ENCODE assay signal across 8 cellular contexts in the genomic region with DNA sequence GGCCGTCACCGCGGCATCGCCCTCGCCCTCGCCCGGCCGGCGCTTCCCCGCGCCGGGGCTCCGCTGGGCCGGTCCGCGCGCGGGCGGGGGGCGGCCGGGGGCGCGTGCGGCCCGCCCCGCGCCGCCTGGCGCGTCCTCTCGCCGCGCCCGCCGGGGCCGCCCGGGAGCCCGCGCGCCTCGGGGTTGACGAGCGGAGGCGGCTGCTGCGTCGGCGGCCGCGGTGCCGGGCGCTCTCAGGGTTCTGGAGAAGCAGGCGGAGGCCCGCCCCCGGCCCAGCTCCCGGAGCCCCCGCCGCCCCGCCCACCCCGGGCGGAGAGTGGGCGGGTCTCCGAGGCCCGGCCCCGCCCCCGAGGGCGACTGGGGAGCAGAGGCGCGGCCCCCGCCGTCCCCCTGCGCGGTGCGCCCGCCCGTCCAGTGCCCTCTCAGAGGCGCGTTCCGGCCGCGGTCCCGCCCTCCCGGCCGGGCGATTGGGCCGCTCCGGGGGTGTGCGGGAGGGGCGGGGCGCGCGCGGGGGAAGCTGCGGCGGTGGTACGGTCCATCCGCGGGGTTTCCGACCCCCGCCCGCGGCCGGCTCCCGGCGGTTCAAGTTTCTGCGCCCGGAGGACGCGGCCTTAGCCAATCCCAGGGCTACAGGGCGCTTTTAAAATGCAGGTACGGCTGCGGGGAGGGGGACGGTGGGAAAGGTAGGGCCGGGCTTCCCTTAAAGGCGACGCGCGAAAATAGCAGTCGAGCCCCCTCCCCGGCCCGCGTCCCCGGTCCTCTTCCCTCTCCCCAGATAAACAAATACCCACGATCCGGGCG. TPM values are rescaled to one million over a fixed set of nuclear protein-coding genes. Genes with fewer than 3 reads are reported as not detected.
DNase-seq lines count a peak whose midpoint lies in the region; ATAC-seq and TF ChIP-seq lines count a peak whose summit lies in the region.

TSS of gene CCDC85C (minus strand) at position 243 of the 801 bp plus-strand sequence. CDS start 248 bp downstream, outside the sequence.

- POLR2A ChIA-PET in BJ (lab: Charles Lee): no interaction called here
- POLR2A ChIA-PET in activated CD4-positive, alpha-beta memory T cell treated with anti-CD3 and anti-CD28 coated beads, Interleukin-2, amount 10 ng/mL, durations not matched to agents 7 days and 5 days (lab: Charles Lee): interaction anchor here (0.8 to 3.7 kb wide), 12 partner anchors 9 to 367 kb away, joined by 3 to 52 read pairs (median 4); partner anchors contain the start of genes CCNK, CYP46A1 and SETD3

- under 1% methylated on average over 125 of the region's 125 CpGs for WGBS in liver

- TF ChIP-seq CTCF in BJ (IDR thresholded peaks at IDR 0.05; ENCODE audit: insufficient read depth, low read depth, low read length) (no peak), liver (IDR thresholded peaks at IDR 0.05; ENCODE audit: low read depth, low read length, missing input control) (no peak)

- H3K9me3 ChIP-seq in duodenal mucosa (ENCODE audit: control insufficient read depth in 1 of 2, low read length in 2 of 2) (no peaks in the 10 kb centered on the region), liver (ENCODE audit: control insufficient read depth in 4 of 4, low read length in 3 of 4) (no peaks in the 10 kb centered on the region)

- H3K4me3 ChIP-seq in BJ (ENCODE audit: low read depth, low read length): peak within 1 kb of the TSS; percentile 77
- peak within 1 kb of the TSS; percentile 80 to 82 for H3K4me3 ChIP-seq in duodenal mucosa (ENCODE audit: low read depth in 1 of 2, low read length in 2 of 2)
- peak within 1 kb of the TSS; percentile 61 to 87 (median 76) for H3K4me3 ChIP-seq in liver (ENCODE audit: low read depth in 1 of 3, low read length in 3 of 3)

- H3K36me3 ChIP-seq in BJ (ENCODE audit: control insufficient read depth, insufficient read depth, low read length) (no peaks in the 10 kb centered on the region), duodenal mucosa (ENCODE audit: control insufficient read depth in 1 of 2, insufficient read depth in 2 of 2, low read length in 2 of 2) (no peaks in the 10 kb centered on the region), liver (ENCODE audit: control insufficient read depth in 4 of 4, insufficient read depth in 3 of 4, low read depth in 1 of 4, low read length in 3 of 4) (no peaks in the 10 kb centered on the region)

- H3K27ac Mint-ChIP-seq in activated CD4-positive, alpha-beta memory T cell treated with anti-CD3 and anti-CD28 coated beads, Interleukin-2, amount 10 ng/mL, durations not matched to agents 7 days and 5 days: peak within 1 kb of the TSS; percentile 87

- DNase-seq in BJ (ENCODE audit: low read depth) (peak; percentile 43), NCI-H69 (lab: John Stamatoyannopoulos, UW) (peak; percentile 99)
- DNase-seq in activated CD4-positive, alpha-beta memory T cell treated with anti-CD3 and anti-CD28 coated beads, Interleukin-2, amount 10 ng/mL, durations not matched to agents 7 days and 5 days: peak; percentile 95
- peak; percentile 88 to 92 for DNase-seq in stimulated activated CD4-positive, alpha-beta T cell treated with anti-CD3 and anti-CD28 coated beads, Interleukin-2, amount 100 ng/mL, for 48 hours

- H3K9ac ChIP-seq in duodenal mucosa (ENCODE audit: low read depth in 1 of 2, low read length in 2 of 2) (peak within 1 kb of the TSS; percentile 75 to 79), liver (ENCODE audit: low read depth in 1 of 2, low read length in 2 of 2) (peak within 1 kb of the TSS; percentile 76 to 98)

- TF ChIP-seq RAD21 in liver (IDR thresholded peaks at IDR 0.05): no peak

- H3K4me1 ChIP-seq in duodenal mucosa (ENCODE audit: control insufficient read depth in 1 of 2, insufficient read depth in 2 of 2, low read length in 2 of 2) (peaks cover 45 to 47% of the 10 kb centered on the region in 2 donors), liver (ENCODE audit: control insufficient read depth in 4 of 4, insufficient read depth in 4 of 4, low read length in 3 of 4) (peaks cover 21 to 44% (median 26%) of the 10 kb centered on the region in 4 donors)

- CTCF ChIA-PET in BJ (lab: Yijun Ruan, JAX): interaction anchor here (0.7 to 4.2 kb wide), 6 partner anchors 9 to 80 kb away, joined by 3 to 13 read pairs (median 4); no protein-coding TSS in a partner anchor
- CTCF ChIA-PET in activated CD4-positive, alpha-beta memory T cell treated with anti-CD3 and anti-CD28 coated beads, Interleukin-2, amount 10 ng/mL, durations not matched to agents 7 days and 5 days (lab: Charles Lee): interaction anchor here (1.1 to 1.5 kb wide), 3 partner anchors 9 to 78 kb away, joined by 4 read pairs; no protein-coding TSS in a partner anchor

- H3K27me3 ChIP-seq in BJ (ENCODE audit: control insufficient read depth, insufficient read depth, low read length) (no peaks in the 10 kb centered on the region), duodenal mucosa (ENCODE audit: control insufficient read depth in 1 of 2, insufficient read depth in 2 of 2, low read length in 2 of 2) (no peaks in the 10 kb centered on the region), liver (ENCODE audit: control insufficient read depth in 4 of 4, insufficient read depth in 4 of 4, low read length in 3 of 4) (no peaks in the 10 kb centered on the region)

- peak; percentile 80 for ATAC-seq in GM19372 (IDR thresholded peaks at IDR 0.05; ENCODE audit: low read depth, unreplicated experiment)
- peak; percentile 91 for ATAC-seq in HG03520 (IDR thresholded peaks at IDR 0.05; ENCODE audit: unreplicated experiment)

- no peaks in the 10 kb centered on the region for H3K36me3 Mint-ChIP-seq in activated CD4-positive, alpha-beta memory T cell treated with anti-CD3 and anti-CD28 coated beads, Interleukin-2, amount 10 ng/mL, durations not matched to agents 7 days and 5 days (ENCODE audit: low read depth)

- H3K27ac ChIP-seq in duodenal mucosa (ENCODE audit: low read depth, low read length) (peak within 1 kb of the TSS; percentile 81), liver (ENCODE audit: low read depth in 1 of 2, low read length in 2 of 2) (peak within 1 kb of the TSS; percentile 97 to 98)

- peaks cover 5% of the 10 kb centered on the region for H3K27me3 Mint-ChIP-seq in activated CD4-positive, alpha-beta memory T cell treated with anti-CD3 and anti-CD28 coated beads, Interleukin-2, amount 10 ng/mL, durations not matched to agents 7 days and 5 days

- peaks cover 25% of the 10 kb centered on the region for H3K4me1 Mint-ChIP-seq in activated CD4-positive, alpha-beta memory T cell treated with anti-CD3 and anti-CD28 coated beads, Interleukin-2, amount 10 ng/mL, durations not matched to agents 7 days and 5 days

- no peaks in the 10 kb centered on the region for H3K9me3 Mint-ChIP-seq in activated CD4-positive, alpha-beta memory T cell treated with anti-CD3 and anti-CD28 coated beads, Interleukin-2, amount 10 ng/mL, durations not matched to agents 7 days and 5 days

- H3K4me3 Mint-ChIP-seq in activated CD4-positive, alpha-beta memory T cell treated with anti-CD3 and anti-CD28 coated beads, Interleukin-2, amount 10 ng/mL, durations not matched to agents 7 days and 5 days: peak within 1 kb of the TSS; percentile 86

TF ChIP-seq in liver, 16 proteins besides CTCF, POLR2A, EP300 and RAD21:
- TF ChIP-seq RXRA (IDR thresholded peaks at IDR 0.05) (peak in 1 of 2 donors; percentile 31), HNF4G (IDR thresholded peaks at IDR 0.05) (no peak), FOXA2 (IDR thresholded peaks at IDR 0.05) (no peak), REST (IDR thresholded peaks at IDR 0.05) (peak; percentile 44), YY1 (IDR thresholded peaks at IDR 0.05) (peak; percentile 63), SP1 (IDR thresholded peaks at IDR 0.05) (peak; percentile 50), HNF4A (conservative IDR thresholded peaks at IDR 0.05) (peak in 1 of 2 donors; percentile 23), FOXA1 (IDR thresholded peaks at IDR 0.05) (no peak), GABPA (IDR thresholded peaks at IDR 0.05 in 1 of 2, conservative IDR thresholded peaks at IDR 0.05 in 1 of 2) (no peak), JUND (IDR thresholded peaks at IDR 0.05) (no peak)
- TF ChIP-seq, protein P1, sequence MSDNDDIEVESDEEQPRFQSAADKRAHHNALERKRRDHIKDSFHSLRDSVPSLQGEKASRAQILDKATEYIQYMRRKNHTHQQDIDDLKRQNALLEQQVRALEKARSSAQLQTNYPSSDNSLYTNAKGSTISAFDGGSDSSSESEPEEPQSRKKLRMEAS (IDR thresholded peaks at IDR 0.05): no peak

RNA-seq across cellular contexts. Expression of gene CCDC85C, which starts in this region (rescaled TPM):
- 8.6 and 11.8 TPM in 2 replicates for polyA plus RNA-seq in BJ (2011; rRNA removed)
- polyA minus RNA-seq in BJ (2011; rRNA and poly(A)+ RNA removed): 10.8 and 13.2 TPM in 2 replicates
- total RNA-seq in activated CD4-positive, alpha-beta memory T cell treated with anti-CD3 and anti-CD28 coated beads, Interleukin-2, amount 10 ng/mL, durations not matched to agents 7 days and 5 days: 10 to 100 TPM; 10.2 to 11.7 TPM
- 10 to 100 TPM in 1 of 2 donors, 1 to 10 TPM in 1; 7.1 to 12.1 TPM for total RNA-seq in liver
- 10 to 100 TPM in 1 of 2 donors, 1 to 10 TPM in 1; 4.0 to 23.9 TPM for polyA plus RNA-seq in liver

Comparison
In these comparisons a context has a peak if more than half of its experiments do, and no peak if none do; other contexts are left out.
1. Peak in every context shown above with its lines: DNase-seq, ATAC-seq, H3K4me3 ChIP-seq and H3K27ac ChIP-seq.
2. DNase-seq: peak in every context shown above with its lines; median percentile 99 in NCI-H69; 95 in activated CD4-positive, alpha-beta memory T cell treated with anti-CD3 and anti-CD28 coated beads, Interleukin-2, amount 10 ng/mL, durations not matched to agents 7 days and 5 days; 90 in stimulated activated CD4-positive, alpha-beta T cell treated with anti-CD3 and anti-CD28 coated beads, Interleukin-2, amount 100 ng/mL, for 48 hours; 43 in BJ.